In genomic region chr3:182050932-182051331, GRCh38 we compare ENCODE assay signal across 29 cellular contexts.
"Had no signal": no experiment of that assay in that cellular context is flagged by ENCODE, and none has a peak within 500 bp of the region (broad histone marks: within the 10 kb centered on the region; RNA-seq: fewer than 3 reads in every experiment).

No MANE protein-coding gene starts in this region.

- DNase-seq: activated effector memory CD4-positive, alpha-beta T cell treated with anti-CD3 and anti-CD28 coated beads, Interleukin-2, amount 50 U/mL, for 16 hours; activated effector memory CD4-positive, alpha-beta T cell treated with Interleukin-2 at 50 U/mL for 16 hours; activated gamma-delta T cell; activated gamma-delta T cell treated with Interleukin-2 at 50 U/mL for 16 hours; activated naive CD4-positive, alpha-beta T cell; activated naive CD4-positive, alpha-beta T cell treated with anti-CD3 and anti-CD28 coated beads for 36 hours; activated naive CD4-positive, alpha-beta T cell treated with anti-CD3 and anti-CD28 coated beads, Interleukin-2, amount 10 ng/mL, durations not matched to agents 7 days and 5 days; activated naive CD4-positive, alpha-beta T cell treated with anti-CD3 and anti-CD28 coated beads, Interleukin-2, amount 50 U/mL, for 16 hours; activated naive CD4-positive, alpha-beta T cell treated with Interleukin-2 at 50 U/mL for 16 hours; activated naive CD8-positive, alpha-beta T cell treated with anti-CD3 and anti-CD28 coated beads for 36 hours; activated naive CD8-positive, alpha-beta T cell treated with anti-CD3 and anti-CD28 coated beads, Interleukin-2, amount 10 ng/mL, durations not matched to agents 7 days and 5 days; activated naive CD8-positive, alpha-beta T cell treated with anti-CD3 and anti-CD28 coated beads, Interleukin-2, amount 50 U/mL, for 24 hours; activated T-cell treated with anti-CD3 and anti-CD28 coated beads, Interleukin-2, amount 50 U/mL, for 24 hours; activated T-cell treated with anti-CD3 and anti-CD28 coated beads, Interleukin-2, amount 50 U/mL, for 4 hours; activated T-cell treated with anti-CD3 and anti-CD28 coated beads, Interleukin-2, amount 50 U/mL, for 48 hours; activated T-cell treated with anti-CD3 and anti-CD28 coated beads, Interleukin-2, amount 50 U/mL, for 72 hours; adrenal gland; amniotic stem cell; amygdala; anterior cingulate cortex; aorta; body of pancreas; brain microvascular endothelial cell; caudate nucleus; central memory CD4-positive, alpha-beta T cell; cerebellar nuclear complex had no signal

- H3K4me3 ChIP-seq: adrenal gland, ascending aorta, body of pancreas, breast epithelium, cardiac muscle cell had no signal

- H3K9me3 ChIP-seq: adrenal gland, ascending aorta, body of pancreas, breast epithelium had no signal

- H3K27ac ChIP-seq: adrenal gland, ascending aorta, body of pancreas, brain microvascular endothelial cell, breast epithelium, cardiac muscle cell had no signal

- H3K27me3 ChIP-seq: adrenal gland, ascending aorta, body of pancreas, brain microvascular endothelial cell, breast epithelium, cardiac muscle cell had no signal

- H3K4me1 ChIP-seq: adrenal gland, ascending aorta, body of pancreas, breast epithelium had no signal

- H3K36me3 ChIP-seq: adrenal gland, ascending aorta, brain microvascular endothelial cell, breast epithelium, cardiac muscle cell had no signal
